Comparison of ENCODE assay signal across 1 cellular context in genomic region chr4:40147490-40147889, GRCh38.
DNase-seq lines count a peak whose midpoint lies in the region; ATAC-seq lines count a peak whose summit lies in the region.
"Not testable (repeated sequence)": the region's sequence is repeated elsewhere in the genome, so short reads cannot be mapped to it uniquely, and the experiment has no call there.

No MANE protein-coding gene starts in this region.

- H3K4me3 Mint-ChIP-seq in stimulated activated naive CD8-positive, alpha-beta T cell treated with anti-CD3 and anti-CD28 coated beads, Interleukin-15, amount 100 ng/mL, for 72 hours: not testable (repeated sequence)

- H3K27me3 Mint-ChIP-seq in stimulated activated naive CD8-positive, alpha-beta T cell treated with anti-CD3 and anti-CD28 coated beads, Interleukin-15, amount 100 ng/mL, for 72 hours: not testable (repeated sequence)

- H3K9me3 Mint-ChIP-seq in stimulated activated naive CD8-positive, alpha-beta T cell treated with anti-CD3 and anti-CD28 coated beads, Interleukin-15, amount 100 ng/mL, for 72 hours: peaks cover 10 to 12% of the 10 kb centered on the region in 2 donors

- peaks cover 26% of the 10 kb centered on the region for H3K4me1 Mint-ChIP-seq in stimulated activated naive CD8-positive, alpha-beta T cell treated with anti-CD3 and anti-CD28 coated beads, Interleukin-15, amount 100 ng/mL, for 72 hours

- not testable (repeated sequence) for DNase-seq in stimulated activated naive CD8-positive, alpha-beta T cell treated with anti-CD3 and anti-CD28 coated beads, Interleukin-15, amount 100 ng/mL, for 72 hours

- ATAC-seq in stimulated activated naive CD8-positive, alpha-beta T cell treated with anti-CD3 and anti-CD28 coated beads, Interleukin-15, amount 100 ng/mL, for 72 hours: peak; percentile 64

- not testable (repeated sequence) for H3K27ac Mint-ChIP-seq in stimulated activated naive CD8-positive, alpha-beta T cell treated with anti-CD3 and anti-CD28 coated beads, Interleukin-15, amount 100 ng/mL, for 72 hours
